In genomic region chr1:206202789-206203363, GRCh38 we compare ENCODE assay signal across 8 cellular contexts. TPM values are rescaled to one million over a fixed set of nuclear protein-coding genes. Genes with fewer than 3 reads are reported as not detected.
A peak's percentile ranks its signal among the peaks of the same experiment; 100 is the strongest.
DNase-seq lines count a peak whose midpoint lies in the region; ATAC-seq lines count a peak whose summit lies in the region.
"Not testable (repeated sequence)": the region's sequence is repeated elsewhere in the genome, so short reads cannot be mapped to it uniquely, and the experiment has no call there.

Gene FAM72A, minus strand, starts transcription at chr1:206202839. Its CDS starts 814 bp downstream, at chr1:206202025.

- H3K79me1 ChIP-seq in mesenchymal stem cell (replicated peaks; ENCODE audit: low read length, poor library complexity, severe bottlenecking): not testable (repeated sequence)

- peak within 1 kb of the TSS; percentile 57 for H3K4me3 ChIP-seq in HUES64 (ENCODE audit: low read length)
- peak within 1 kb of the TSS; percentile 56 to 59 for H3K4me3 ChIP-seq in mesenchymal stem cell (ENCODE audit: insufficient read depth in 1 of 2, low read depth in 1 of 2, low read length in 2 of 2)

- H2AK5ac ChIP-seq in mesenchymal stem cell (ENCODE audit: low read length, severe bottlenecking): not testable (repeated sequence)

- not testable (repeated sequence) for H3K36me3 ChIP-seq in HUES64 (ENCODE audit: insufficient read depth, low read length); mesenchymal stem cell (ENCODE audit: control insufficient read depth in 1 of 2, insufficient read depth in 2 of 2, low read depth in 1 of 2, low read length in 2 of 2)

- not testable (repeated sequence) for H3K9ac ChIP-seq in HUES64 (ENCODE audit: low read depth, low read length)
- peak within 1 kb of the TSS; percentile 72 for H3K9ac ChIP-seq in mesenchymal stem cell (ENCODE audit: low read length)

- DNase-seq in CMK (ENCODE audit: low read depth) (peak; percentile 97), NOMO-1 treated with DMSO at 0.1 percent for 48 hours (lab: John Stamatoyannopoulos, UW; ENCODE audit: unreplicated experiment) (peak; percentile 99), mesenchymal stem cell (peak; percentile 100)
- DNase-seq in effector CD8-positive, alpha-beta T cell (lab: John Stamatoyannopoulos, UW): peak; percentile 96
- DNase-seq in stimulated activated CD4-positive, alpha-beta T cell treated with anti-CD3 and anti-CD28 coated beads, TNF-alpha, amount 100 ng/mL, for 48 hours (ENCODE audit: low read depth in 3 of 3): peak; percentile 86 to 97 (median 88)

- H3K18ac ChIP-seq in mesenchymal stem cell (ENCODE audit: low read depth in 1 of 2, low read length in 2 of 2): not testable (repeated sequence)

- H2BK120ac ChIP-seq in mesenchymal stem cell (ENCODE audit: low read depth, low read length): not testable (repeated sequence)

- POLR2A ChIA-PET in activated CD8-positive, alpha-beta memory T cell treated with anti-CD3 and anti-CD28 coated beads for 36 hours (lab: Charles Lee): not testable (repeated sequence)

- H3K27ac ChIP-seq in HUES64 (ENCODE audit: low read depth, low read length): peak within 1 kb of the TSS; percentile 49; the same call in 1 of the 2 replicates
- peak within 1 kb of the TSS; percentile 69 for H3K27ac ChIP-seq in mesenchymal stem cell (ENCODE audit: low read length, poor library complexity, severe bottlenecking)

- H4K8ac ChIP-seq in mesenchymal stem cell (ENCODE audit: low read length): not testable (repeated sequence)

- 0% methylated on average over 20 of the region's 36 CpGs for WGBS in HUES64
- 2% methylated on average over 14 of the region's 36 CpGs for WGBS in mesenchymal stem cell

- H2BK5ac ChIP-seq in mesenchymal stem cell (ENCODE audit: low read depth, low read length, poor library complexity, severe bottlenecking): not testable (repeated sequence)

- H2BK15ac ChIP-seq in mesenchymal stem cell (ENCODE audit: low read depth, poor library complexity, severe bottlenecking): not testable (repeated sequence)

- CTCF ChIA-PET in activated CD8-positive, alpha-beta memory T cell treated with anti-CD3 and anti-CD28 coated beads for 36 hours (lab: Charles Lee): not testable (repeated sequence)

- not testable (repeated sequence) for H2AFZ ChIP-seq in mesenchymal stem cell (ENCODE audit: low read depth, low read length)

- H3K9me3 ChIP-seq in HUES64 (ENCODE audit: insufficient read depth, low read depth, low read length); mesenchymal stem cell (ENCODE audit: control insufficient read depth, low read length): not testable (repeated sequence)

- H4K91ac ChIP-seq in mesenchymal stem cell (ENCODE audit: low read length): not testable (repeated sequence)

- not testable (repeated sequence) for H3K14ac ChIP-seq in mesenchymal stem cell (ENCODE audit: low read length in 2 of 2)

- H3K4ac ChIP-seq in mesenchymal stem cell (ENCODE audit: low read depth in 1 of 2, low read length in 2 of 2): not testable (repeated sequence)

- ATAC-seq in GM21576 (IDR thresholded peaks at IDR 0.05; ENCODE audit: unreplicated experiment): peak; percentile 85

- not testable (repeated sequence) for H2BK12ac ChIP-seq in mesenchymal stem cell (ENCODE audit: low read length in 2 of 2)

- H3K4me1 ChIP-seq in HUES64 (ENCODE audit: insufficient read depth, low read length); mesenchymal stem cell (ENCODE audit: control insufficient read depth, insufficient read depth, low read depth, low read length): not testable (repeated sequence)

- not testable (repeated sequence) for H3K23ac ChIP-seq in mesenchymal stem cell (ENCODE audit: low read length in 2 of 2)

- H3K4me2 ChIP-seq in mesenchymal stem cell (ENCODE audit: low read length, poor library complexity, severe bottlenecking): not testable (repeated sequence)

- H3K27me3 ChIP-seq in HUES64 (ENCODE audit: insufficient read depth, low read length); mesenchymal stem cell (ENCODE audit: control insufficient read depth in 1 of 2, insufficient read depth in 1 of 2, low read length in 2 of 2): not testable (repeated sequence)

RNA-seq across cellular contexts. Expression of gene FAM72A, which starts in this region (rescaled TPM):
- polyA plus RNA-seq in HUES64 (2013, experiment 1 of 2): 10.2 TPM
- polyA plus RNA-seq in HUES64 (2013, experiment 2 of 2): 13.2 TPM
- total RNA-seq in activated CD8-positive, alpha-beta memory T cell treated with anti-CD3 and anti-CD28 coated beads for 36 hours: 10 to 100 TPM; 23.0 to 24.6 TPM
- 1.9 TPM for polyA plus RNA-seq in mesenchymal stem cell (2013, experiment 1 of 2)
- 1.9 TPM for polyA plus RNA-seq in mesenchymal stem cell (2013, experiment 2 of 2)

Comparison
In these comparisons a context has a peak if more than half of its experiments do, and no peak if none do; other contexts are left out.
1. Peak in every context shown above with its lines: DNase-seq, ATAC-seq, H3K4me3 ChIP-seq and H3K27ac ChIP-seq.